16 cellular contexts compared by ENCODE assay signal in the genomic region with DNA sequence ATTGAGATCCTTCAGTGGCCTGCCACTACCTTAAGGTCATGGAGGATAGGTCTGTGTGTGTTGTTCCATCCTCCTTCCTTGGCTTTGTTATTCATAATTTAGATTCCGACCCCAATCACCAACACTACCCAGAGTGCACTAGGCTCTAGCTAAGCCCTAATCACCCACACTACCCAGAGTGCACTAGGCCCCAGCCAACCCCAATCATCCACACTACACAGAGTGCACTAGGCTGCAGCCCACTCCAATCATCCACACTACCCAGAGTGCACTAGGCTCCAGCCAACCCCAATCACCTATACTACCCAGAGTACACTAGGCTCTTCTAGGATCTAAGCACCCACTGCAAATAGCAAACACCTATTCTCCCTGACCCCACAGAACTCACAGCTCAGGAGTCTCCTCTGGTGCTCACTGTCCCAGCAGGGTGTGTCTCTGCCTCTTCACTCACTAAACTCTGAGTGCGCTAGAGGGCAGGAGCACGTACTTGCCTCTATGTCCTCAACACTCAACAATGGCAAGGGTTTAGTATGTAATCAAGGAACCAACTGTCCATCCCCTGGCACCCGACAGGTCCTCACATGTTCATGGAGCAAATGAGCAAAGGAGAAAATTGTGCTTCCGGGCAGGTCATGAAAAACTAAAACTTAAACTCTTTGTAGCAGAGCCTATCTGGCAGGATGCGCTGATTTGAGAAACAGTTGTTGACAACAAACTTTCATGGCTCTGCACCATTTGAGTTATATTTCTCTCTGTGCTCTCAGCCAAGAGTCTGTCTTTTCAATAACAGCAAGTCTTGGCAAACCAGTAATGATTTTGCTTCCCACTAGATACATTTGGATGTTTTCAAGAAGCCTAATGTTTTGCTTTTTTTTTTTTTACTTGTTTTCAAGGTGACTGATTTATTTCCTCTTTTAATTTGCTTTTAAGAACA. TPM values are rescaled to one million over a fixed set of nuclear protein-coding genes. Genes with fewer than 3 reads are reported as not detected.
DNase-seq lines count a peak whose midpoint lies in the region; ATAC-seq and TF ChIP-seq lines count a peak whose summit lies in the region.
"Had no signal": no experiment of that assay in that cellular context is flagged by ENCODE, and none has a peak within 500 bp of the region (broad histone marks: within the 10 kb centered on the region; RNA-seq: fewer than 3 reads in every experiment).

No MANE protein-coding gene starts in this region.

- H3K27ac ChIP-seq in vagina: peak overlapping the region; percentile 33
- H3K27ac ChIP-seq in CD4-positive, alpha-beta T cell (ENCODE audit: low read depth, low read length): no peak overlapping the region
- H3K27ac ChIP-seq: ascending aorta, gastroesophageal sphincter had no signal

- ATAC-seq in activated naive CD8-positive, alpha-beta T cell treated with anti-CD3 and anti-CD28 coated beads, Interleukin-2, amount 50 U/mL, for 24 hours: peak; percentile 20
- ATAC-seq in esophagus mucosa (peak; percentile 91), GM21528 (IDR thresholded peaks at IDR 0.05; ENCODE audit: low FRiP score, unreplicated experiment) (no peak)
- ATAC-seq in CD4-positive, alpha-beta T cell (ENCODE audit: poor library complexity): no peak
- ATAC-seq: gastroesophageal sphincter, right cardiac atrium had no signal

- no peaks in the 10 kb centered on the region for H3K36me3 Mint-ChIP-seq in activated naive CD8-positive, alpha-beta T cell treated with anti-CD3 and anti-CD28 coated beads, Interleukin-2, amount 50 U/mL, for 24 hours (ENCODE audit: low read depth)
- no peaks in the 10 kb centered on the region for H3K36me3 Mint-ChIP-seq in activated naive CD8-positive, alpha-beta T cell treated with anti-CD3 and anti-CD28 coated beads for 36 hours
- H3K36me3 Mint-ChIP-seq in nephron progenitor cell (ENCODE audit: low read depth): no peaks in the 10 kb centered on the region
- peaks cover 9% of the 10 kb centered on the region for H3K36me3 Mint-ChIP-seq in CD4-positive, alpha-beta T cell (ENCODE audit: low read depth)

- DNase-seq in activated naive CD8-positive, alpha-beta T cell treated with anti-CD3 and anti-CD28 coated beads, Interleukin-2, amount 50 U/mL, for 24 hours: no peak
- DNase-seq in activated naive CD8-positive, alpha-beta T cell treated with anti-CD3 and anti-CD28 coated beads for 36 hours: no peak
- DNase-seq in nephron progenitor cell (no peak), vagina (ENCODE audit: extremely low spot score in 2 of 2) (no peak), NCI-H2171 (lab: John Stamatoyannopoulos, UW) (no peak)
- no peak for DNase-seq in CD4-positive, alpha-beta T cell
- DNase-seq: NCI-H1092; NCI-H446; right cardiac atrium; RPMI8226; stimulated activated CD4-positive, alpha-beta T cell treated with anti-CD3 and anti-CD28 coated beads, Interleukin-4, amount 100 ng/mL, for 1 hour had no signal

- no peak overlapping the region for H3K27ac Mint-ChIP-seq in activated naive CD8-positive, alpha-beta T cell treated with anti-CD3 and anti-CD28 coated beads, Interleukin-2, amount 50 U/mL, for 24 hours
- H3K27ac Mint-ChIP-seq in activated naive CD8-positive, alpha-beta T cell treated with anti-CD3 and anti-CD28 coated beads for 36 hours: no peak overlapping the region
- H3K27ac Mint-ChIP-seq in nephron progenitor cell: peak overlapping the region; percentile 38
- H3K27ac Mint-ChIP-seq in CD4-positive, alpha-beta T cell: no peak overlapping the region
- H3K27ac Mint-ChIP-seq: T-helper 1 cell treated with Interleukin-12 subunit alpha and Interleukin-12 subunit beta and Interleukin-4 antibody, amounts not matched to agents 30 μg/mL and 1 μg/mL, for 36 hours had no signal

- no peaks in the 10 kb centered on the region for H3K9me3 ChIP-seq in vagina
- H3K9me3 ChIP-seq in CD4-positive, alpha-beta T cell (ENCODE audit: control insufficient read depth, low read length): no peaks in the 10 kb centered on the region
- H3K9me3 ChIP-seq: ascending aorta, gastroesophageal sphincter had no signal

- POLR2A ChIA-PET in CD4-positive, alpha-beta T cell (lab: Charles Lee): no interaction called here

- no peaks in the 10 kb centered on the region for H3K9me3 Mint-ChIP-seq in activated naive CD8-positive, alpha-beta T cell treated with anti-CD3 and anti-CD28 coated beads, Interleukin-2, amount 50 U/mL, for 24 hours
- no peaks in the 10 kb centered on the region for H3K9me3 Mint-ChIP-seq in activated naive CD8-positive, alpha-beta T cell treated with anti-CD3 and anti-CD28 coated beads for 36 hours
- H3K9me3 Mint-ChIP-seq in nephron progenitor cell: no peaks in the 10 kb centered on the region
- no peaks in the 10 kb centered on the region for H3K9me3 Mint-ChIP-seq in CD4-positive, alpha-beta T cell
- H3K9me3 Mint-ChIP-seq: T-helper 1 cell treated with Interleukin-12 subunit alpha and Interleukin-12 subunit beta and Interleukin-4 antibody, amounts not matched to agents 30 μg/mL and 1 μg/mL, for 36 hours had no signal

- no peaks in the 10 kb centered on the region for H3K27me3 ChIP-seq in vagina
- H3K27me3 ChIP-seq in CD4-positive, alpha-beta T cell (ENCODE audit: control insufficient read depth, insufficient read depth, low read length): no peaks in the 10 kb centered on the region
- H3K27me3 ChIP-seq: ascending aorta, gastroesophageal sphincter had no signal

- no peak overlapping the region for H3K4me3 ChIP-seq in vagina
- H3K4me3 ChIP-seq: ascending aorta, gastroesophageal sphincter had no signal

- TF ChIP-seq CTCF in nephron progenitor cell (IDR thresholded peaks at IDR 0.05) (no peak), vagina (IDR thresholded peaks at IDR 0.05) (no peak)
- TF ChIP-seq CTCF in CD4-positive, alpha-beta T cell (IDR thresholded peaks at IDR 0.05): no peak

- no peak overlapping the region for H3K4me3 Mint-ChIP-seq in activated naive CD8-positive, alpha-beta T cell treated with anti-CD3 and anti-CD28 coated beads, Interleukin-2, amount 50 U/mL, for 24 hours
- no peak overlapping the region for H3K4me3 Mint-ChIP-seq in activated naive CD8-positive, alpha-beta T cell treated with anti-CD3 and anti-CD28 coated beads for 36 hours
- peak overlapping the region; percentile 45 for H3K4me3 Mint-ChIP-seq in nephron progenitor cell
- H3K4me3 Mint-ChIP-seq in CD4-positive, alpha-beta T cell: no peak overlapping the region
- H3K4me3 Mint-ChIP-seq: T-helper 1 cell treated with Interleukin-12 subunit alpha and Interleukin-12 subunit beta and Interleukin-4 antibody, amounts not matched to agents 30 μg/mL and 1 μg/mL, for 36 hours had no signal

- peaks cover 64% of the 10 kb centered on the region for H3K4me1 ChIP-seq in vagina
- H3K4me1 ChIP-seq: ascending aorta had no signal

- H3K27me3 Mint-ChIP-seq in activated naive CD8-positive, alpha-beta T cell treated with anti-CD3 and anti-CD28 coated beads, Interleukin-2, amount 50 U/mL, for 24 hours: no peaks in the 10 kb centered on the region
- H3K27me3 Mint-ChIP-seq in activated naive CD8-positive, alpha-beta T cell treated with anti-CD3 and anti-CD28 coated beads for 36 hours: no peaks in the 10 kb centered on the region
- H3K27me3 Mint-ChIP-seq in nephron progenitor cell (ENCODE audit: low read depth, poor library complexity): peaks cover 3% of the 10 kb centered on the region
- no peaks in the 10 kb centered on the region for H3K27me3 Mint-ChIP-seq in CD4-positive, alpha-beta T cell

- CTCF ChIA-PET in CD4-positive, alpha-beta T cell (lab: Charles Lee): interaction anchor here (1.3 kb wide), 1 partner anchor 8 kb away, joined by 3 read pairs; no protein-coding TSS in a partner anchor

- no peaks in the 10 kb centered on the region for H3K4me1 Mint-ChIP-seq in activated naive CD8-positive, alpha-beta T cell treated with anti-CD3 and anti-CD28 coated beads, Interleukin-2, amount 50 U/mL, for 24 hours
- H3K4me1 Mint-ChIP-seq in activated naive CD8-positive, alpha-beta T cell treated with anti-CD3 and anti-CD28 coated beads for 36 hours: no peaks in the 10 kb centered on the region
- peaks cover 83% of the 10 kb centered on the region for H3K4me1 Mint-ChIP-seq in nephron progenitor cell
- no peaks in the 10 kb centered on the region for H3K4me1 Mint-ChIP-seq in CD4-positive, alpha-beta T cell (ENCODE audit: low read depth)

- H3K36me3 ChIP-seq in vagina: no peaks in the 10 kb centered on the region
- H3K36me3 ChIP-seq: ascending aorta, gastroesophageal sphincter had no signal

- TF ChIP-seq POLR2A in vagina (IDR thresholded peaks at IDR 0.05): no peak

- intact Hi-C loops in vagina (cut with DNase I): no loop called here
- intact Hi-C loops in CD4-positive, alpha-beta T cell (cut with DNase I, micrococcal nuclease): no loop called here

RNA-seq across cellular contexts. Expression of gene SLC22A23, which starts 54.3 kb away (rescaled TPM):
- under 1 TPM; 0.24 to 0.41 TPM for total RNA-seq in activated naive CD8-positive, alpha-beta T cell treated with anti-CD3 and anti-CD28 coated beads for 36 hours
- total RNA-seq in esophagus mucosa (36.3 TPM), vagina (40.5 TPM)
- total RNA-seq in CD4-positive, alpha-beta T cell: 10 to 100 TPM; 13.4 to 13.6 TPM

Comparison
In these comparisons a context has a peak if more than half of its experiments do, and no peak if none do; other contexts are left out.
1. ATAC-seq: peak in activated naive CD8-positive, alpha-beta T cell treated with anti-CD3 and anti-CD28 coated beads, Interleukin-2, amount 50 U/mL, for 24 hours (single experiment) and esophagus mucosa (single experiment); none in GM21528 (single experiment) and CD4-positive, alpha-beta T cell (single experiment).
2. RNA of gene SLC22A23, which starts 54.3 kb away (total RNA-seq): 40.5 TPM in vagina (single experiment), 36.3 TPM in esophagus mucosa (single experiment) and 13.4 to 13.6 TPM in CD4-positive, alpha-beta T cell; 0.24 to 0.41 TPM in activated naive CD8-positive, alpha-beta T cell treated with anti-CD3 and anti-CD28 coated beads for 36 hours; every median in the first group is over 10 times any median in the second.